Comparison of ENCODE assay signal across 8 cellular contexts in genomic region chr11:66336234-66337102, GRCh38. TPM values are rescaled to one million over a fixed set of nuclear protein-coding genes. Genes with fewer than 3 reads are reported as not detected.
A peak's percentile ranks its signal among the peaks of the same experiment; 100 is the strongest.
DNase-seq lines count a peak whose midpoint lies in the region; ATAC-seq and TF ChIP-seq lines count a peak whose summit lies in the region.

RIN1 (minus strand) TSS chr11:66336434; CDS start chr11:66336402, 32 bp downstream.

- no peaks in the 10 kb centered on the region for H3K9me3 ChIP-seq in right cardiac atrium (ENCODE audit: control insufficient read depth, low read length)

- POLR2A ChIA-PET in RWPE1 (lab: Yijun Ruan, JAX; ENCODE audit: low non-redundant PET): interaction anchor here (1.2 to 1.4 kb wide), 2 partner anchors 10 to 12 kb away, joined by 3 to 8 read pairs; no protein-coding TSS in a partner anchor

- peak; percentile 88 for DNase-seq in CD1c-positive myeloid dendritic cell (ENCODE audit: extremely low spot score)
- DNase-seq in HK-2 (ENCODE audit: unreplicated experiment): peak; percentile 89
- peak; percentile 97 for DNase-seq in RWPE1 (ENCODE audit: low spot score)
- peak; percentile 99 for DNase-seq in astrocyte of the spinal cord (ENCODE audit: low read depth, low spot score)
- peak; percentile 77 to 83 (median 81) for DNase-seq in right cardiac atrium
- DNase-seq in posterior vena cava (ENCODE audit: low spot score): peak; percentile 93

- TF ChIP-seq CTCF in RWPE1 (conservative IDR thresholded peaks at IDR 0.05; ENCODE audit: low read depth): peak; percentile 50
- TF ChIP-seq CTCF in astrocyte of the spinal cord (IDR thresholded peaks at IDR 0.05; ENCODE audit: low read depth, low read length): peak; percentile 21

- WGBS in right cardiac atrium: 12% methylated on average over 22 of the region's 22 CpGs

- H3K4me1 ChIP-seq in right cardiac atrium (ENCODE audit: control insufficient read depth, insufficient read depth, low read length): peaks cover 3% of the 10 kb centered on the region

- no peaks in the 10 kb centered on the region for H3K27me3 ChIP-seq in right cardiac atrium (ENCODE audit: control insufficient read depth, insufficient read depth)

- H3K4me3 ChIP-seq in astrocyte of the spinal cord (ENCODE audit: low read depth, low read length): peak within 1 kb of the TSS; percentile 81
- H3K4me3 ChIP-seq in right cardiac atrium (ENCODE audit: low read length): peak within 1 kb of the TSS; percentile 46

- H3K27ac ChIP-seq in RWPE1 (peak within 1 kb of the TSS; percentile 100), right cardiac atrium (ENCODE audit: low read length) (peak within 1 kb of the TSS; percentile 16)

- CTCF ChIA-PET in RWPE1 (lab: Yijun Ruan, JAX): interaction anchor here (0.6 to 3.4 kb wide), 4 partner anchors 24 to 52 kb away, joined by 3 to 22 read pairs (median 6); no protein-coding TSS in a partner anchor

- ATAC-seq in GM19043 (IDR thresholded peaks at IDR 0.05; ENCODE audit: low read depth, unreplicated experiment) (peak; percentile 83), right cardiac atrium (peak; percentile 65 to 87), HG02763 (IDR thresholded peaks at IDR 0.05; ENCODE audit: unreplicated experiment) (no peak)

- in situ Hi-C loops in astrocyte of the spinal cord (cut with HindIII; ENCODE audit: low sequenced_read_pairs): no loop called here

- intact Hi-C loops in right cardiac atrium (cut with DNase I): no loop called here
- intact Hi-C loops in posterior vena cava (cut with DNase I): no loop called here

RNA-seq across cellular contexts. Expression of gene RIN1, which starts in this region (rescaled TPM):
- total RNA-seq in right cardiac atrium (1 to 10 TPM; 2.0 to 3.8 (median 2.2) TPM), posterior vena cava (1 to 10 TPM; 5.4 to 7.4 TPM)
- 1.6 TPM for polyA plus RNA-seq in right cardiac atrium
